In the genomic region with DNA sequence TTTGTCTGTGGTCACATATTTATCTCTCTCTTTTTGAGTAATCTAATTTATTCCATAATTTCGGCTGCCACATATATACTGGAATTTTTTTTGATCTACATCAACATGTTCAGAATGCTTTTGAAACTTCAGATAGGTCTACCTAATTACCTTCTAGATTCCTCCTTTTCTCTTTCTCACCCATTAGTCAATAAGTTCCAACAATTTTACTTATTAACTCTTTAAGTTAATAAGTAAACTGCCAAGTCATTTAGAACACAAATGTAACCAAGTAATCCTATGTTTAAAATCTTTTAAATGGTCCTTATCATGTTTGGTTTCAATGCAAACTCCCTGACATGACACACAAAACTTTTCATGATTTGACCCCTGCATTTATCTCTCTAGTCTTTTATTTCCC, we compare ENCODE assay signal across 28 cellular contexts.
"Had no signal": no experiment of that assay in that cellular context is flagged by ENCODE, and none has a peak within 500 bp of the region (broad histone marks: within the 10 kb centered on the region; RNA-seq: fewer than 3 reads in every experiment).

No MANE protein-coding gene starts in this region.

- H3K4me3 ChIP-seq: adrenal gland, body of pancreas, breast epithelium, PC-9, SJCRH30, SK-N-MC had no signal

- H3K36me3 ChIP-seq: adrenal gland, breast epithelium, SJCRH30 had no signal

- H3K9me3 ChIP-seq: adrenal gland, body of pancreas, breast epithelium, SJCRH30 had no signal

- FAIRE-seq: astrocyte, TTC549 had no signal

- H3K27me3 ChIP-seq: adrenal gland, body of pancreas, breast epithelium, SJCRH30 had no signal

- DNase-seq: activated CD4-positive, alpha-beta T cell treated with anti-CD3 and anti-CD28 coated beads, Interleukin-2, amount 10 ng/mL, durations not matched to agents 24 days and 14 days; activated CD4-positive, alpha-beta T cell treated with anti-CD3 and anti-CD28 coated beads, Interleukin-2, amount 50 U/mL, for 4 hours; activated CD8-positive, alpha-beta T cell treated with anti-CD3 and anti-CD28 coated beads for 36 hours; activated gamma-delta T cell; activated naive CD4-positive, alpha-beta T cell treated with Interleukin-2 at 50 U/mL for 16 hours; activated T-cell treated with anti-CD3 and anti-CD28 coated beads, Interleukin-2, amount 50 U/mL, for 24 hours; adrenal gland; body of pancreas; MM.1S; MV-4-11; NCI-H1092; NCI-H1436 treated with DMSO at 0.1 percent for 48 hours; NCI-H1694 treated with DMSO at 0.1 percent for 48 hours; NCI-H2029; NCI-H510A; NCI-H526; NCI-H748 treated with DMSO at 0.1 percent for 48 hours; NK-92 treated with Interleukin-12 subunit alpha and Interleukin-12 subunit beta, amount 100 ng/mL, for 24 hours; PC-9; Right ventricle myocardium superior; SJCRH30 had no signal

- H3K27me3 Mint-ChIP-seq: activated CD4-positive, alpha-beta T cell treated with anti-CD3 and anti-CD28 coated beads, Interleukin-2, amount 10 ng/mL, durations not matched to agents 24 days and 14 days; activated CD8-positive, alpha-beta T cell treated with anti-CD3 and anti-CD28 coated beads for 36 hours; activated T-cell treated with anti-CD3 and anti-CD28 coated beads, Interleukin-2, amount 50 U/mL, for 24 hours had no signal

- H3K4me1 ChIP-seq: adrenal gland, body of pancreas, breast epithelium, SJCRH30 had no signal

- H3K4me3 Mint-ChIP-seq: activated CD4-positive, alpha-beta T cell treated with anti-CD3 and anti-CD28 coated beads, Interleukin-2, amount 10 ng/mL, durations not matched to agents 24 days and 14 days; activated CD8-positive, alpha-beta T cell treated with anti-CD3 and anti-CD28 coated beads for 36 hours; activated T-cell treated with anti-CD3 and anti-CD28 coated beads, Interleukin-2, amount 50 U/mL, for 24 hours; T-helper 2 cell treated with Interferon-gamma antibody and Interleukin-4, amounts not matched to agents 5 μg/mL and 100 μg/mL, for 36 hours had no signal

- H3K4me1 Mint-ChIP-seq: activated CD4-positive, alpha-beta T cell treated with anti-CD3 and anti-CD28 coated beads, Interleukin-2, amount 10 ng/mL, durations not matched to agents 24 days and 14 days had no signal

- H3K9me3 Mint-ChIP-seq: activated CD4-positive, alpha-beta T cell treated with anti-CD3 and anti-CD28 coated beads, Interleukin-2, amount 10 ng/mL, durations not matched to agents 24 days and 14 days; activated CD8-positive, alpha-beta T cell treated with anti-CD3 and anti-CD28 coated beads for 36 hours; activated naive CD4-positive, alpha-beta T cell treated with anti-CD3 and anti-CD28 coated beads, Interleukin-2, amount 50 U/mL, for 72 hours; activated T-cell treated with anti-CD3 and anti-CD28 coated beads, Interleukin-2, amount 50 U/mL, for 24 hours; activated T-helper 2 cell treated with anti-CD3 and anti-CD28 coated beads, Interferon-gamma antibody, Interleukin-2, Interleukin-4, amounts not matched to agents 10 μg/mL and 5 μg/mL and 100 μg/mL, durations not matched to agents 14 hours and 24 hours and 36 hours; T-helper 2 cell treated with Interferon-gamma antibody and Interleukin-4, amounts not matched to agents 5 μg/mL and 100 μg/mL, for 36 hours had no signal

- H3K27ac Mint-ChIP-seq: activated CD4-positive, alpha-beta T cell treated with anti-CD3 and anti-CD28 coated beads, Interleukin-2, amount 10 ng/mL, durations not matched to agents 24 days and 14 days; activated CD8-positive, alpha-beta T cell treated with anti-CD3 and anti-CD28 coated beads for 36 hours; activated naive CD4-positive, alpha-beta T cell treated with anti-CD3 and anti-CD28 coated beads, Interleukin-2, amount 50 U/mL, for 72 hours; activated T-cell treated with anti-CD3 and anti-CD28 coated beads, Interleukin-2, amount 50 U/mL, for 24 hours; activated T-helper 2 cell treated with anti-CD3 and anti-CD28 coated beads, Interferon-gamma antibody, Interleukin-2, Interleukin-4, amounts not matched to agents 10 μg/mL and 5 μg/mL and 100 μg/mL, durations not matched to agents 14 hours and 24 hours and 36 hours; T-helper 2 cell treated with Interferon-gamma antibody and Interleukin-4, amounts not matched to agents 5 μg/mL and 100 μg/mL, for 36 hours had no signal

- H3K36me3 Mint-ChIP-seq: activated naive CD4-positive, alpha-beta T cell treated with anti-CD3 and anti-CD28 coated beads, Interleukin-2, amount 50 U/mL, for 72 hours had no signal
